ENCODE assay signal across 23 cellular contexts in the genomic region with DNA sequence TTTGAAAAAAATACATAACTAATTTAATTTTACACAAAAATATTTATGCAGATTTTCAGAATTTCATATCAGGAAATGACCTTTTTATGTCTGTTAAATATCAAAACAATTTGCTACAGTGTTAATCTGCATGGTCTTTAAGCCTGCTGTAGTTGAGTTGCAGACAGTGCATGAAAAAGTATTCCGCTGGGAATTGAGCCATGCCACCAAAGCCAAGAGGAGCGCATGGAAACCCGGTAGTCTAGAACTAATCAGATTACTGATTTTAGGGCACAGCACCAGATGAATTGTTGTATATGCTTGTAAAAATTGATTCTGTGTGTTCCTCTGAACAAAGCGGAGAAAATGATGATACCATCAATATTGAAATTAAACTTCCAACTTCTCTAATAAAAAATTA.
"Had no signal": no experiment of that assay in that cellular context is flagged by ENCODE, and none has a peak within 500 bp of the region (broad histone marks: within the 10 kb centered on the region; RNA-seq: fewer than 3 reads in every experiment).

No MANE protein-coding gene starts in this region.

- DNase-seq: activated B cell treated with CpG ODN at 0.5 μM for 24 hours; activated CD4-positive, alpha-beta T cell treated with anti-CD3 and anti-CD28 coated beads for 48 hours; activated CD4-positive, alpha-beta T cell treated with anti-CD3 and anti-CD28 coated beads, Interleukin-2, amount 50 U/mL, for 1 hour; activated CD4-positive, alpha-beta T cell treated with anti-CD3 and anti-CD28 coated beads, Interleukin-2, amount 50 U/mL, for 48 hours; activated CD8-positive, alpha-beta memory T cell treated with anti-CD3 and anti-CD28 coated beads for 24 hours; activated CD8-positive, alpha-beta T cell treated with anti-CD3 and anti-CD28 coated beads for 36 hours; activated effector memory CD4-positive, alpha-beta T cell treated with Interleukin-2 at 50 U/mL for 16 hours; activated gamma-delta T cell treated with Interleukin-2 at 50 U/mL for 16 hours; activated naive CD4-positive, alpha-beta T cell treated with anti-CD3 and anti-CD28 coated beads, Interleukin-2, amount 50 U/mL, for 16 hours; activated naive CD4-positive, alpha-beta T cell treated with Interleukin-2 at 50 U/mL for 16 hours; activated T-cell treated with anti-CD3 and anti-CD28 coated beads, Interleukin-2, amount 50 U/mL, for 4 hours; amniotic stem cell; anterior cingulate cortex; brain microvascular endothelial cell; dorsolateral prefrontal cortex; effector memory CD4-positive, alpha-beta T cell; endodermal cell; foreskin fibroblast; glutamatergic neuron; heart left ventricle; hypothalamus; T1000; WERI-Rb-1 had no signal
